Comparison of ENCODE assay signal across 17 cellular contexts in the genomic region with DNA sequence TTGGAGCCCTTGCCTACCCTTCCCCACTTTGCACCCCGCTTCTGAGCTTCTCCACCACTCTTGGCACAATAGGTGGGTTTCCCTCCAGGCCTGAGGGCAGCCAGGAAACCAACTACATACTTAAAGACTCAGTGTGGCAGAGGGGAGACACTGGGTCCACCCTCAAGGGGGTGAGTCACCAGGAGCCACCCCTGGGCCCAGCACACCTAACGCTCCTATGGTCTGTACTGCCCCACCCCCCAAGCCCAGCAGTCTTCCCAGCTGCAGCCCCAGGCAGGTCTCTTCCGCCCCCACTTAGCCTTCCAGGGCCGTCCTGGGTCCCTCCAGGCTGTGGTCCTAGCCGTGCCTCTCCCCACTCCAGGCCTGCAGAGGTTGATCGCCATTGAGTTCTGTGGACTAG. TPM values are rescaled to one million over a fixed set of nuclear protein-coding genes. Genes with fewer than 3 reads are reported as not detected.
DNase-seq lines count a peak whose midpoint lies in the region; TF ChIP-seq lines count a peak whose summit lies in the region.
"Had no signal": no experiment of that assay in that cellular context is flagged by ENCODE, and none has a peak within 500 bp of the region (broad histone marks: within the 10 kb centered on the region; RNA-seq: fewer than 3 reads in every experiment).

No MANE protein-coding gene starts in this region.

- no peak for TF ChIP-seq EP300 in sigmoid colon (IDR thresholded peaks at IDR 0.05)

- H3K27me3 ChIP-seq in OCI-LY3 (ENCODE audit: low read depth, low read length) (no peaks in the 10 kb centered on the region; the same call in 1 of the 2 replicates), sigmoid colon (no peaks in the 10 kb centered on the region)
- H3K27me3 ChIP-seq: ascending aorta, uterus had no signal

- peak overlapping the region; percentile 74 for H3K27ac Mint-ChIP-seq in T-helper 2 cell treated with Interferon-gamma antibody and Interleukin-4, amounts not matched to agents 5 μg/mL and 100 μg/mL, for 36 hours

- peak overlapping the region; percentile 44 for H3K4me2 ChIP-seq in OCI-LY3 (ENCODE audit: low read length)

- WGBS in sigmoid colon, 2 donors, result 90 to 95% methylated on average over 6 of the region's 6 CpGs

- H3K9me3 ChIP-seq in OCI-LY3 (ENCODE audit: insufficient read depth, low read length) (no peaks in the 10 kb centered on the region), sigmoid colon (no peaks in the 10 kb centered on the region)
- H3K9me3 ChIP-seq: ascending aorta, neutrophil, uterus had no signal

- no peaks in the 10 kb centered on the region for H3K36me3 Mint-ChIP-seq in T-helper 2 cell treated with Interferon-gamma antibody and Interleukin-4, amounts not matched to agents 5 μg/mL and 100 μg/mL, for 36 hours (ENCODE audit: low read depth)

- H3K9ac ChIP-seq in OCI-LY3 (ENCODE audit: low read length), result peak overlapping the region; percentile 38; the same call in 1 of the 2 replicates

- no peak for TF ChIP-seq CTCF in OCI-LY3 (IDR thresholded peaks at IDR 0.05; ENCODE audit: low read depth, low read length)
- TF ChIP-seq CTCF in coronary artery (IDR thresholded peaks at IDR 0.05), result no peak
- no peak for TF ChIP-seq CTCF in sigmoid colon (IDR thresholded peaks at IDR 0.05)

- H4K20me1 ChIP-seq in OCI-LY3 (ENCODE audit: insufficient read depth, low read length), result no peaks in the 10 kb centered on the region

- peaks cover 89% of the 10 kb centered on the region for H3K4me1 ChIP-seq in OCI-LY3 (ENCODE audit: low read length)
- peaks cover 0 to 5% (median 2%) of the 10 kb centered on the region in 4 donors for H3K4me1 ChIP-seq in sigmoid colon
- H3K4me1 ChIP-seq: ascending aorta, uterus had no signal

- H3K4me3 ChIP-seq in OCI-LY3 (ENCODE audit: low read length), result no peak overlapping the region
- no peak overlapping the region for H3K4me3 ChIP-seq in coronary artery
- H3K4me3 ChIP-seq in sigmoid colon, result no peak overlapping the region
- H3K4me3 ChIP-seq: ascending aorta, dorsolateral prefrontal cortex, SK-N-MC, uterus had no signal

- intact Hi-C loops in sigmoid colon (cut with DNase I), result loop anchor here (10.0 kb wide), 1 partner anchor 228 kb away; no protein-coding TSS in a partner anchor

- H3K36me3 ChIP-seq in OCI-LY3 (replicated peaks; ENCODE audit: low read depth, low read length), result no peaks in the 10 kb centered on the region
- no peaks in the 10 kb centered on the region for H3K36me3 ChIP-seq in sigmoid colon
- H3K36me3 ChIP-seq: ascending aorta, neutrophil, uterus had no signal

- peaks cover 47% of the 10 kb centered on the region for H3K4me1 Mint-ChIP-seq in T-helper 2 cell treated with Interferon-gamma antibody and Interleukin-4, amounts not matched to agents 5 μg/mL and 100 μg/mL, for 36 hours (ENCODE audit: low read depth)

- no peaks in the 10 kb centered on the region for H3K9me3 Mint-ChIP-seq in T-helper 2 cell treated with Interferon-gamma antibody and Interleukin-4, amounts not matched to agents 5 μg/mL and 100 μg/mL, for 36 hours

- H3K4me3 Mint-ChIP-seq in T-helper 2 cell treated with Interferon-gamma antibody and Interleukin-4, amounts not matched to agents 5 μg/mL and 100 μg/mL, for 36 hours, result no peak overlapping the region

- TF ChIP-seq POLR2A in sigmoid colon (IDR thresholded peaks at IDR 0.05), result no peak

- no peak for DNase-seq in T-helper 2 cell treated with Interferon-gamma antibody and Interleukin-4, amounts not matched to agents 5 μg/mL and 100 μg/mL, for 36 hours (ENCODE audit: low spot score)
- DNase-seq in T-helper 2 cell, result no peak
- DNase-seq in coronary artery (ENCODE audit: low spot score), result peak; percentile 67
- peak; percentile 54 for DNase-seq in sigmoid colon
- DNase-seq in stimulated activated CD4-positive, alpha-beta T cell treated with anti-CD3 and anti-CD28 coated beads, Interleukin-2, amount 100 ng/mL, for 24 hours, result no peak
- no peak for DNase-seq in SK-N-DZ (ENCODE audit: low spot score)
- DNase-seq in kidney glomerular epithelial cell (lab: John Stamatoyannopoulos, UW), result no peak
- DNase-seq: 8988T, dorsolateral prefrontal cortex, left ventricle myocardium superior, uterus had no signal

- H2AFZ ChIP-seq in OCI-LY3 (ENCODE audit: low read depth, low read length), result no peak overlapping the region

- 0 out of 2 replicates have a peak, but pooled peaks cover 3% of the 10 kb centered on the region for H3K79me2 ChIP-seq in OCI-LY3 (ENCODE audit: low read length)

- H3K27ac ChIP-seq in OCI-LY3 (ENCODE audit: low read length) (peak overlapping the region; percentile 97), coronary artery (no peak overlapping the region), sigmoid colon (no peak overlapping the region)
- H3K27ac ChIP-seq: ascending aorta, dorsolateral prefrontal cortex, neutrophil, SK-N-MC, uterus had no signal

- H3K27me3 Mint-ChIP-seq in T-helper 2 cell treated with Interferon-gamma antibody and Interleukin-4, amounts not matched to agents 5 μg/mL and 100 μg/mL, for 36 hours (ENCODE audit: low read depth), result no peaks in the 10 kb centered on the region

RNA-seq across cellular contexts. Expression of a gene that starts 3.2 kb away (rescaled TPM):
- total RNA-seq in sigmoid colon, result not detected
- polyA plus RNA-seq in sigmoid colon, result 1 to 10 TPM in 2 of 3 donors, not detected in 1; 1.4 to 1.6 TPM
- polyA plus RNA-seq in SK-N-DZ (2014; cell fraction: cytosol; rRNA removed), result not detected in 2 replicates
- polyA plus RNA-seq in SK-N-DZ (2014; cell fraction: nucleus; rRNA removed), result not detected in 2 replicates
- total RNA-seq: ascending aorta, fibroblast of lung, HepG2 had no signal
- polyA plus RNA-seq: fibroblast of lung, HepG2 had no signal

RNA-seq across cellular contexts. Expression of a gene that starts 53.8 kb away (rescaled TPM):
- 10 to 100 TPM; 13.0 to 29.6 (median 15.3) TPM for total RNA-seq in sigmoid colon
- 10 to 100 TPM in 1 of 3 donors, 1 to 10 TPM in 2; 4.2 to 27.1 (median 6.7) TPM for polyA plus RNA-seq in sigmoid colon
- polyA plus RNA-seq in SK-N-DZ (2014; cell fraction: cytosol; rRNA removed), result not detected in 2 replicates
- polyA plus RNA-seq in SK-N-DZ (2014; cell fraction: nucleus; rRNA removed), result not detected in 2 replicates
- total RNA-seq: HepG2 had no signal
- polyA plus RNA-seq: fibroblast of lung, HepG2 had no signal

RNA-seq across cellular contexts. Expression of a gene that starts 56.0 kb away (rescaled TPM):
- total RNA-seq in sigmoid colon, result 100 to 1,000 TPM; 243 to 305 (median 271) TPM
- polyA plus RNA-seq in sigmoid colon, result 10 to 100 TPM; 12.3 to 46.4 (median 31.2) TPM
- 123 and 162 TPM in 2 replicates for polyA plus RNA-seq in SK-N-DZ (2014; cell fraction: cytosol; rRNA removed)
- polyA plus RNA-seq in SK-N-DZ (2014; cell fraction: nucleus; rRNA removed), result 106 and 158 TPM in 2 replicates
- total RNA-seq: HepG2 had no signal
- polyA plus RNA-seq: HepG2 had no signal

Comparison
In these comparisons a context has a peak if more than half of its experiments do, and no peak if none do; other contexts are left out.
1. DNase-seq: peak in coronary artery (single experiment) and sigmoid colon (single experiment); none in T-helper 2 cell treated with Interferon-gamma antibody and Interleukin-4, amounts not matched to agents 5 μg/mL and 100 μg/mL, for 36 hours (single experiment), T-helper 2 cell (0 of 5), stimulated activated CD4-positive, alpha-beta T cell treated with anti-CD3 and anti-CD28 coated beads, Interleukin-2, amount 100 ng/mL, for 24 hours (0 of 2), SK-N-DZ (single experiment) and kidney glomerular epithelial cell (single experiment).